8 cellular contexts compared by ENCODE assay signal in the genomic region with DNA sequence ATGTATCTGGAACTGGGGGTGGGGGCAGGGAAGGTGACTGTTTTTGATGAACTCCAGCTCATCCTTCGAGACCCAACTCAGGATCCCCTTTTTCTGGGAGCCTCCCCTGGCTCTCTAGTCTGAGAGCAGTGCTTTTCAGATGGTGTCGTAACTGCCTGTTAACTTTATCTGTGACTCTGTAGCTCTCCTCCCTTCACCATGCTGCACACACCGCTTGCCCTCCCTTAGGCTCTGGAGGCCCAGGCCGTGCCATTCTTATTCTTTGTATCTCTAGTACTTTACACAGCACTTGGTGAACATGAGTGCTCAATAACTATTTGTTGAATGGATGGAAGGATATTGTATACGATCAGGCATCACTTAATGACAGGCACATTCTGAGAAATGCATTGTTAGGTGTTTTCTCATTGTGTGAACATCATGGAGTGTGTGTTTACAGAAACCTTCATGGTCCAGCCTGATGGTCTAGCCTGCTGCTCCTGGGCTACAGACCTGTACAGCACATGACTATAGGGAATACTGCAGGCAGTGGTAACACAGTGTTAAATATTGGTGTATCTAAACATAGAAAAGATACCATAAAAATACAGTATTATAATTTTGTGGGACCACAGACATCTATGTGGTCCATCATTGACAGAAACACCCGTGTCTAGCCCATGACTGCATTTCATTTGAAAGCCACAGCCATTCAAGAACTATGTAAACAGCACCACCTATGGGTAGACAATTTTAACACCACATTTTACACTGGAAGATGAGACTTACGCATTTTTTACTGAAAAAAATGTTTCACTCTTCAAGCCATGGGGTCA.
DNase-seq lines count a peak whose midpoint lies in the region; ATAC-seq and TF ChIP-seq lines count a peak whose summit lies in the region.

No MANE protein-coding gene starts in this region.

- no peak for DNase-seq in activated naive CD8-positive, alpha-beta T cell treated with anti-CD3 and anti-CD28 coated beads, Interleukin-2, amount 10 ng/mL, durations not matched to agents 7 days and 5 days
- DNase-seq in activated naive CD8-positive, alpha-beta T cell treated with anti-CD3 and anti-CD28 coated beads for 36 hours = no peak
- DNase-seq in NCI-H2196 treated with DMSO at 0.1 percent for 48 hours (lab: John Stamatoyannopoulos, UW; ENCODE audit: unreplicated experiment) = peak; percentile 6
- peak in 2 of 7 donors; percentile 43 to 44 for DNase-seq in adrenal gland
- DNase-seq in left ventricle myocardium inferior = no peak
- DNase-seq in gastrocnemius medialis = no peak

- H3K27me3 ChIP-seq in adrenal gland (no peaks in the 10 kb centered on the region), left ventricle myocardium inferior (ENCODE audit: low read depth) (no peaks in the 10 kb centered on the region), gastrocnemius medialis (no peaks in the 10 kb centered on the region)

- H3K4me3 ChIP-seq in adrenal gland (no peak overlapping the region), left ventricle myocardium inferior (no peak overlapping the region), gastrocnemius medialis (no peak overlapping the region)

- peaks cover 11% of the 10 kb centered on the region for H3K27me3 Mint-ChIP-seq in activated naive CD8-positive, alpha-beta T cell treated with anti-CD3 and anti-CD28 coated beads, Interleukin-2, amount 10 ng/mL, durations not matched to agents 7 days and 5 days
- H3K27me3 Mint-ChIP-seq in activated naive CD8-positive, alpha-beta T cell treated with anti-CD3 and anti-CD28 coated beads for 36 hours = peaks cover 13% of the 10 kb centered on the region

- H3K4me1 ChIP-seq in adrenal gland (replicated peaks in 1 of 2) (no peaks in the 10 kb centered on the region), left ventricle myocardium inferior (peaks cover 2% of the 10 kb centered on the region), gastrocnemius medialis (no peaks in the 10 kb centered on the region)

- intact Hi-C loops in adrenal gland (cut with DNase I) = loop anchor here (2.0 to 5.0 kb wide), 4 partner anchors 156 to 208 kb away; partner anchors contain the start of gene CYP46A1 (in 1 of the 2)
- intact Hi-C loops in left ventricle myocardium inferior (cut with micrococcal nuclease) = loop anchor here (2.0 kb wide), 1 partner anchor 154 kb away; no protein-coding TSS in a partner anchor
- intact Hi-C loops in gastrocnemius medialis (cut with DNase I; ENCODE audit: low total_unique reads) = loop anchor here (1.0 to 5.0 kb wide), 3 partner anchors 93 to 203 kb away; partner anchors contain the start of gene EML1

- H3K36me3 Mint-ChIP-seq in activated naive CD8-positive, alpha-beta T cell treated with anti-CD3 and anti-CD28 coated beads, Interleukin-2, amount 10 ng/mL, durations not matched to agents 7 days and 5 days = no peaks in the 10 kb centered on the region
- H3K36me3 Mint-ChIP-seq in activated naive CD8-positive, alpha-beta T cell treated with anti-CD3 and anti-CD28 coated beads for 36 hours = no peaks in the 10 kb centered on the region

- no peaks in the 10 kb centered on the region for H3K9me3 Mint-ChIP-seq in activated naive CD8-positive, alpha-beta T cell treated with anti-CD3 and anti-CD28 coated beads, Interleukin-2, amount 10 ng/mL, durations not matched to agents 7 days and 5 days
- H3K9me3 Mint-ChIP-seq in activated naive CD8-positive, alpha-beta T cell treated with anti-CD3 and anti-CD28 coated beads for 36 hours = no peaks in the 10 kb centered on the region

- POLR2A ChIA-PET in activated naive CD8-positive, alpha-beta T cell treated with anti-CD3 and anti-CD28 coated beads, Interleukin-2, amount 10 ng/mL, durations not matched to agents 7 days and 5 days (lab: Charles Lee) = no interaction called here

- H3K27ac ChIP-seq in adrenal gland (no peak overlapping the region), left ventricle myocardium inferior (replicated peaks) (no peak overlapping the region), gastrocnemius medialis (no peak overlapping the region)

- no peaks in the 10 kb centered on the region for H3K4me1 Mint-ChIP-seq in activated naive CD8-positive, alpha-beta T cell treated with anti-CD3 and anti-CD28 coated beads, Interleukin-2, amount 10 ng/mL, durations not matched to agents 7 days and 5 days
- no peaks in the 10 kb centered on the region for H3K4me1 Mint-ChIP-seq in activated naive CD8-positive, alpha-beta T cell treated with anti-CD3 and anti-CD28 coated beads for 36 hours

- H3K27ac Mint-ChIP-seq in activated naive CD8-positive, alpha-beta T cell treated with anti-CD3 and anti-CD28 coated beads, Interleukin-2, amount 10 ng/mL, durations not matched to agents 7 days and 5 days = no peak overlapping the region
- no peak overlapping the region for H3K27ac Mint-ChIP-seq in activated naive CD8-positive, alpha-beta T cell treated with anti-CD3 and anti-CD28 coated beads for 36 hours

- in situ Hi-C loops in gastrocnemius medialis (cut with MboI; ENCODE audit: low sequenced_read_pairs in 4 of 4) = loop anchor here in 3 of 4 donors (5.0 to 10.0 kb wide), 3 partner anchors 160 to 200 kb away; partner anchors contain the start of gene CYP46A1 (in 1 of the 3)

- H3K9me3 ChIP-seq in adrenal gland (replicated peaks in 1 of 3) = no peaks in the 10 kb centered on the region
- no peaks in the 10 kb centered on the region for H3K9me3 ChIP-seq in left ventricle myocardium inferior (replicated peaks)
- H3K9me3 ChIP-seq in gastrocnemius medialis = no peaks in the 10 kb centered on the region

- 50 to 51% (median 51%) methylated on average over 7 of the region's 7 CpGs for WGBS in adrenal gland, 4 donors

- TF ChIP-seq CTCF in adrenal gland (IDR thresholded peaks at IDR 0.05) (peak; percentile 51 to 85 (median 81)), left ventricle myocardium inferior (IDR thresholded peaks at IDR 0.05; ENCODE audit: borderline replicate concordance) (peak; percentile 83), gastrocnemius medialis (IDR thresholded peaks at IDR 0.05 in 4 of 5, conservative IDR thresholded peaks at IDR 0.05 in 1 of 5) (peak; percentile 67 to 81 (median 80))

- TF ChIP-seq POLR2A in adrenal gland (IDR thresholded peaks at IDR 0.05) = no peak
- no peak for TF ChIP-seq POLR2A in gastrocnemius medialis (IDR thresholded peaks at IDR 0.05)

- peak; percentile 63 for ATAC-seq in activated naive CD8-positive, alpha-beta T cell treated with anti-CD3 and anti-CD28 coated beads, Interleukin-2, amount 10 ng/mL, durations not matched to agents 7 days and 5 days (ENCODE audit: low read depth)
- ATAC-seq in HG02763 (IDR thresholded peaks at IDR 0.05; ENCODE audit: unreplicated experiment) (peak; percentile 53), gastrocnemius medialis (peak; percentile 81 to 91), HG02884 (IDR thresholded peaks at IDR 0.05; ENCODE audit: unreplicated experiment) (no peak)

- no peaks in the 10 kb centered on the region for H3K36me3 ChIP-seq in adrenal gland (replicated peaks in 1 of 2)
- no peaks in the 10 kb centered on the region for H3K36me3 ChIP-seq in left ventricle myocardium inferior
- H3K36me3 ChIP-seq in gastrocnemius medialis = no peaks in the 10 kb centered on the region

- no peak overlapping the region for H3K4me3 Mint-ChIP-seq in activated naive CD8-positive, alpha-beta T cell treated with anti-CD3 and anti-CD28 coated beads, Interleukin-2, amount 10 ng/mL, durations not matched to agents 7 days and 5 days
- no peak overlapping the region for H3K4me3 Mint-ChIP-seq in activated naive CD8-positive, alpha-beta T cell treated with anti-CD3 and anti-CD28 coated beads for 36 hours
